28 cellular contexts compared by ENCODE assay signal in the genomic region with DNA sequence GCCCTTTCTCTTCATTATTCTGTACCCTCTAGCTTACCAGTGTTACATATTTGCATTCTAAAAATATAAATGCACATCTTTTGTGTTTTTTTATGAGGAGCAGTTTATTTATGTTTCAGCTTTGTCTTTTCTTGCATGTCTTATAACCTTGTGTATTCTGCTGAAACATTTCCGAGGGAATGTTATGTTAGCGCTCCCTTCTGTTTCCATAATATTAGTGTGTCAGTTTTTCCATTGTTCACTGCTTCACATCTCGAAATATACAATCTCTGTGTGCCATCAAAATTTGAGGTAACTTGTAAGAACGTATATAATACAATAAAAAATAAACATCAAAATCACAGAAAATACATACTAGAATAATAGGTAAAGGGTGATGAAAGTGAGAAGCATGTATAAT.
"Had no signal": no experiment of that assay in that cellular context is flagged by ENCODE, and none has a peak within 500 bp of the region (broad histone marks: within the 10 kb centered on the region; RNA-seq: fewer than 3 reads in every experiment).

No MANE protein-coding gene starts in this region.

- H3K27ac Mint-ChIP-seq: immature natural killer cell; naive thymus-derived CD8-positive, alpha-beta T cell; nephron; neural progenitor cell; stimulated activated naive B cell treated with anti-CD40 and anti-IgM and Interleukin-4, amounts not matched to agents 10 μg/mL and 1 μg/mL and 100 μg/mL, for 72 hours had no signal

- H3K4me1 Mint-ChIP-seq: immature natural killer cell; naive thymus-derived CD8-positive, alpha-beta T cell; nephron; neural progenitor cell; stimulated activated naive B cell treated with anti-CD40 and anti-IgM and Interleukin-4, amounts not matched to agents 10 μg/mL and 1 μg/mL and 100 μg/mL, for 72 hours had no signal

- H3K9me3 Mint-ChIP-seq: immature natural killer cell; naive thymus-derived CD8-positive, alpha-beta T cell; nephron; neural progenitor cell; stimulated activated naive B cell treated with anti-CD40 and anti-IgM and Interleukin-4, amounts not matched to agents 10 μg/mL and 1 μg/mL and 100 μg/mL, for 72 hours had no signal

- H3K27me3 Mint-ChIP-seq: naive thymus-derived CD8-positive, alpha-beta T cell; stimulated activated naive B cell treated with anti-CD40 and anti-IgM and Interleukin-4, amounts not matched to agents 10 μg/mL and 1 μg/mL and 100 μg/mL, for 72 hours had no signal

- H3K4me3 Mint-ChIP-seq: immature natural killer cell; naive thymus-derived CD8-positive, alpha-beta T cell; nephron; neural progenitor cell; stimulated activated naive B cell treated with anti-CD40 and anti-IgM and Interleukin-4, amounts not matched to agents 10 μg/mL and 1 μg/mL and 100 μg/mL, for 72 hours had no signal

- H3K36me3 Mint-ChIP-seq: immature natural killer cell; stimulated activated naive B cell treated with anti-CD40 and anti-IgM and Interleukin-4, amounts not matched to agents 10 μg/mL and 1 μg/mL and 100 μg/mL, for 72 hours had no signal

- H3K27ac ChIP-seq: left lung, lower lobe of right lung, neural progenitor cell, neutrophil, ovary, prostate gland, skin epidermis, stomach, testis, thyroid gland, transverse colon, upper lobe of left lung had no signal

- H3K4me3 ChIP-seq: left lung, lower lobe of right lung, neural progenitor cell, ovary, prostate gland, skin epidermis, stomach, testis, thyroid gland, transverse colon, upper lobe of left lung had no signal

- H3K36me3 ChIP-seq: left lung, lower lobe of right lung, neural progenitor cell, neutrophil, ovary, prostate gland, stomach, thyroid gland, transverse colon, upper lobe of left lung had no signal

- DNase-seq: hypothalamus; immature natural killer cell; kidney; left colon; left lung; lower lobe of right lung; mammary epithelial cell; mesenchymal stem cell; naive thymus-derived CD8-positive, alpha-beta T cell; occipital lobe; ovary; retina; stimulated activated CD4-positive, alpha-beta T cell treated with anti-CD3 and anti-CD28 coated beads, Interleukin-12 subunit alpha, Interleukin-12 subunit beta, amount 100 ng/mL, for 4 hours; stimulated activated CD4-positive, alpha-beta T cell treated with anti-CD3 and anti-CD28 coated beads, Interleukin-15, amount 100 ng/mL, for 24 hours; stimulated activated CD4-positive, alpha-beta T cell treated with anti-CD3 and anti-CD28 coated beads, Interleukin-2, amount 100 ng/mL, for 24 hours; stimulated activated CD4-positive, alpha-beta T cell treated with anti-CD3 and anti-CD28 coated beads, Interleukin-4, amount 100 ng/mL, for 1 hour; stimulated activated naive B cell treated with anti-CD40 and anti-IgM and Interleukin-4, amounts not matched to agents 10 μg/mL and 1 μg/mL and 100 μg/mL, for 72 hours; stimulated activated naive CD8-positive, alpha-beta T cell treated with anti-CD3 and anti-CD28 coated beads, Interleukin-15, Interleukin-2, amounts not matched to agents 100 U/mL and 50 U/mL, for 24 hours; stomach; testis; thyroid gland; transverse colon; upper lobe of left lung had no signal

- H3K4me1 ChIP-seq: left lung, lower lobe of right lung, prostate gland, stomach, testis, thyroid gland, transverse colon, upper lobe of left lung had no signal

- H3K27me3 ChIP-seq: left lung, neural progenitor cell, neutrophil, ovary, stomach, testis, thyroid gland, transverse colon, upper lobe of left lung had no signal

- H3K9me3 ChIP-seq: left lung, lower lobe of right lung, neutrophil, ovary, prostate gland, stomach, testis, thyroid gland, transverse colon, upper lobe of left lung had no signal
